Comparison of ENCODE assay signal across 8 cellular contexts in genomic region chr7:83161851-83162401, GRCh38. TPM values are rescaled to one million over a fixed set of nuclear protein-coding genes. Genes with fewer than 3 reads are reported as not detected.
DNase-seq lines count a peak whose midpoint lies in the region; ATAC-seq and TF ChIP-seq lines count a peak whose summit lies in the region.

No MANE protein-coding gene starts in this region.

- intact Hi-C loops in Right ventricle myocardium superior (cut with DNase I): no loop called here
- intact Hi-C loops in gastrocnemius medialis (cut with DNase I; ENCODE audit: low total_unique reads): no loop called here

- H3K27ac ChIP-seq in cardiac muscle cell (no peak overlapping the region), RWPE1 (peak overlapping the region; percentile 88), gastrocnemius medialis (no peak overlapping the region)

- ATAC-seq in Right ventricle myocardium superior (ENCODE audit: poor library complexity) (no peak), gastrocnemius medialis (no peak), HG02970 (IDR thresholded peaks at IDR 0.05; ENCODE audit: low FRiP score, unreplicated experiment) (no peak)

- POLR2A ChIA-PET in RWPE1 (lab: Yijun Ruan, JAX; ENCODE audit: low non-redundant PET): no interaction called here

- CTCF ChIA-PET in RWPE1 (lab: Yijun Ruan, JAX): interaction anchor here (0.9 kb wide), 1 partner anchor 28 kb away, joined by 3 read pairs; no protein-coding TSS in a partner anchor

- no peaks in the 10 kb centered on the region for H3K4me1 ChIP-seq in cardiac muscle cell (ENCODE audit: low read depth)
- peaks cover 0 to 8% of the 10 kb centered on the region in 2 donors for H3K4me1 ChIP-seq in gastrocnemius medialis

- no peak for DNase-seq in cardiac muscle cell (ENCODE audit: low read depth in 1 of 2, low spot score in 1 of 2)
- no peak for DNase-seq in Right ventricle myocardium superior
- DNase-seq in RWPE1 (ENCODE audit: low spot score): no peak
- no peak for DNase-seq in fibroblast of mammary gland (ENCODE audit: low read depth)
- no peak for DNase-seq in gastrocnemius medialis
- DNase-seq in stimulated activated naive CD4-positive, alpha-beta T cell (lab: John Stamatoyannopoulos, UW): no peak
- no peak for DNase-seq in NCI-H128 (lab: John Stamatoyannopoulos, UW; ENCODE audit: unreplicated experiment)

- no peak for TF ChIP-seq CTCF in cardiac muscle cell (IDR thresholded peaks at IDR 0.05; ENCODE audit: low read depth, low read length)
- TF ChIP-seq CTCF in RWPE1 (conservative IDR thresholded peaks at IDR 0.05; ENCODE audit: low read depth): no peak
- no peak for TF ChIP-seq CTCF in fibroblast of mammary gland (conservative IDR thresholded peaks at IDR 0.05; ENCODE audit: control insufficient read depth, insufficient read depth, low read depth, low read length)
- no peak for TF ChIP-seq CTCF in gastrocnemius medialis (IDR thresholded peaks at IDR 0.05 in 4 of 5, conservative IDR thresholded peaks at IDR 0.05 in 1 of 5)

- no peaks in the 10 kb centered on the region for H3K27me3 ChIP-seq in cardiac muscle cell
- peaks cover 6 to 23% (median 22%) of the 10 kb centered on the region in 3 donors for H3K27me3 ChIP-seq in gastrocnemius medialis

- H3K36me3 ChIP-seq in cardiac muscle cell (no peaks in the 10 kb centered on the region), gastrocnemius medialis (no peaks in the 10 kb centered on the region)

- no peak for TF ChIP-seq POLR2A in gastrocnemius medialis (IDR thresholded peaks at IDR 0.05)

- in situ Hi-C loops in gastrocnemius medialis (cut with MboI; ENCODE audit: low sequenced_read_pairs in 4 of 4): no loop called here

- H3K9me3 ChIP-seq in cardiac muscle cell (ENCODE audit: low read depth) (no peaks in the 10 kb centered on the region), gastrocnemius medialis (no peaks in the 10 kb centered on the region)

- H3K4me3 ChIP-seq in cardiac muscle cell (peak overlapping the region; percentile 50), fibroblast of mammary gland (ENCODE audit: control insufficient read depth, low read depth, low read length) (peak overlapping the region; percentile 40), gastrocnemius medialis (peak overlapping the region; percentile 41 to 58 (median 48))

RNA-seq across cellular contexts. Expression of gene PCLO, which starts 0.8 kb away (rescaled TPM):
- total RNA-seq in cardiac muscle cell (0.67 and 1.1 TPM in 2 replicates), Right ventricle myocardium superior (3.8 TPM), gastrocnemius medialis (under 1 TPM in 2 of 4 donors, not detected in 2; 0.05 to 0.29 TPM)
- polyA plus RNA-seq in cardiac muscle cell: 0.34 and 0.77 TPM in 2 replicates
